In the genomic region with DNA sequence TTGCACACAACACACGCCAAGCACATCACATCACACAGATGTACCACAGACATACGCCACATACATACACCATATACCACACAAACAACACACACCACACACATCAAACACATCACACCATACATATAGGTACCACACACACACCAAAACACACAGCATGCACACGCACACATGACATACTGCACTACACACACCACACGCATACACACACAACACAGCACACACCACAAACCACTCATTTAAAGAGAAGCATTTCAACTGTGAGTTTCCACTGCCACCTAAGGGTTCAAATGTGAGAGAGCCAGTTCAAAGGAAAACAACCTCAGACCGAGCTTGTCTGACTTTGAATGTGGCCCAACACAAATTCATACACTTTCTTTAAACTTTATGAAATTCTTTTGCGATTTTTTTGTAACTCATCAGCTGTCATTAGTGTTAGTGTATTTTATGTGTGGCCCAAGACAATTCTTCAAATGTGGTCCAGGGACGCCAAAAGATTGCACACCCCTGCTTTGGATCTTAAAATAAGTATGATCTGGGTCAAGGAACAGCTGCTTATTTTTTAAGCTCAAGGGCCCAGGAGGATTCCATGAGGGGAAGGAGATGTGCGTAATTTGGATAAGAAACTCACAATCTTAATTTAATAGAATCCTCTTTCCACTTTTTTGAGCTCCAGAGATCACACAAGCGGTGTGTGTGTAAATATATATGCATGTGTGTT, we compare ENCODE assay signal across 8 cellular contexts.
DNase-seq lines count a peak whose midpoint lies in the region; ATAC-seq and TF ChIP-seq lines count a peak whose summit lies in the region.

No MANE protein-coding gene starts in this region.

- intact Hi-C loops in body of pancreas (cut with DNase I), result no loop called here

- no peaks in the 10 kb centered on the region; the same call in none of the 2 replicates for H3K27me3 ChIP-seq in GM06990 (replicated peaks; ENCODE audit: control insufficient read depth, insufficient read depth, low read length)
- H3K27me3 ChIP-seq in body of pancreas, result no peaks in the 10 kb centered on the region

- peaks cover 18% of the 10 kb centered on the region for H3K4me1 ChIP-seq in body of pancreas

- WGBS in body of pancreas, 2 donors, result 49% methylated on average over 9 of the region's 9 CpGs

- H3K36me3 ChIP-seq in GM06990 (ENCODE audit: control insufficient read depth, insufficient read depth, low read length) (no peaks in the 10 kb centered on the region), body of pancreas (replicated peaks in 1 of 2; ENCODE audit: insufficient read depth in 1 of 2, low read depth in 2 of 2) (no peaks in the 10 kb centered on the region)

- DNase-seq in GM06990 (ENCODE audit: extremely low read depth, insufficient read length) (no peak), NCI-H1105 (lab: John Stamatoyannopoulos, UW) (peak; percentile 38), body of pancreas (peak in 1 of 4 donors; percentile 31), medulla oblongata (ENCODE audit: extremely low spot score) (peak; percentile 76), 8988T (no peak), NCI-H187 treated with DMSO at 0.1 percent for 48 hours (lab: John Stamatoyannopoulos, UW) (no peak), mesenteric fat pad (ENCODE audit: low spot score) (no peak)

- H3K4me3 ChIP-seq in GM06990 (replicated peaks; ENCODE audit: low read depth, low read length), result no peak overlapping the region
- no peak overlapping the region for H3K4me3 ChIP-seq in body of pancreas

- H3K9me3 ChIP-seq in body of pancreas, result no peaks in the 10 kb centered on the region

- no peak overlapping the region for H3K27ac ChIP-seq in body of pancreas

- TF ChIP-seq POLR2A in body of pancreas (IDR thresholded peaks at IDR 0.05), result no peak

- ATAC-seq in body of pancreas (peak; percentile 26), GM18520 (IDR thresholded peaks at IDR 0.05; ENCODE audit: unreplicated experiment) (no peak)

- TF ChIP-seq CTCF in GM06990 (IDR thresholded peaks at IDR 0.05; ENCODE audit: insufficient read depth, low read length, poor library complexity, severe bottlenecking), result peak; percentile 20
- TF ChIP-seq CTCF in body of pancreas (IDR thresholded peaks at IDR 0.05), result peak in 6 of 7 experiments; percentile 26 to 87 (median 68)

Comparison
In these comparisons a context has a peak if more than half of its experiments do, and no peak if none do; other contexts are left out.
1. DNase-seq: peak in NCI-H1105 (single experiment) and medulla oblongata (single experiment); none in GM06990 (single experiment), 8988T (single experiment), NCI-H187 treated with DMSO at 0.1 percent for 48 hours (single experiment) and mesenteric fat pad (single experiment).